Comparison of ENCODE assay signal across 1 cellular context in genomic region chr12:34361721-34362316, GRCh38.
TF ChIP-seq lines count a peak whose summit lies in the region.

No MANE protein-coding gene starts in this region.

TF ChIP-seq in K562, 482 proteins besides CTCF, POLR2A, EP300 and RAD21 (continued from another document):
- TF ChIP-seq, protein P1, sequence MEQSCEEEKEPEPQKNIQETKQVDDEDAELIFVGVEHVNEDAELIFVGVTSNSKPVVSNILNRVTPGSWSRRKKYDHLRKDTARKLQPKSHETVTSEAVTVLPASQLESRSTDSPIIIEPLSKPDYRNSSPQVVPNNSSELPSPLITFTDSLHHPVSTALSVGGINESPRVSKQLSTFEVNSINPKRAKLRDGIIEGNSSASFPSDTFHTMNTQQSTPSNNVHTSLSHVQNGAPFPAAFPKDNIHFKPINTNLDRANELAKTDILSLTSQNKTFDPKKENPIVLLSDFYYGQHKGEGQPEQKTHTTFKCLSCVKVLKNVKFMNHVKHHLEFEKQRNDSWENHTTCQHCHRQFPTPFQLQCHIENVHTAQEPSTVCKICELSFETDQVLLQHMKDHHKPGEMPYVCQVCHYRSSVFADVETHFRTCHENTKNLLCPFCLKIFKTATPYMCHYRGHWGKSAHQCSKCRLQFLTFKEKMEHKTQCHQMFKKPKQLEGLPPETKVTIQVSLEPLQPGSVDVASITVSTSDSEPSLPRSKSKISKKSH (CRISPR knock-in tag; IDR thresholded peaks at IDR 0.05), result no peak
- no peak for TF ChIP-seq MAFF (IDR thresholded peaks at IDR 0.05; ENCODE audit: low read length)
- peak; percentile 63; the same call in 1 of the 2 replicates for TF ChIP-seq SAFB (IDR thresholded peaks at IDR 0.05; ENCODE audit: borderline replicate concordance, low read depth, low read length)
- no peak for TF ChIP-seq ILF3 (IDR thresholded peaks at IDR 0.05; ENCODE audit: borderline replicate concordance)
- TF ChIP-seq ZNF778 (CRISPR knock-in tag; IDR thresholded peaks at IDR 0.05), result no peak
- no peak for TF ChIP-seq CC2D1A (IDR thresholded peaks at IDR 0.05)
